1 cellular context compared by ENCODE assay signal in genomic region chr20:7851031-7851490, GRCh38.
TF ChIP-seq lines count a peak whose summit lies in the region.

No MANE protein-coding gene starts in this region.

TF ChIP-seq in GM23338, 12 proteins besides CTCF, POLR2A, EP300 and RAD21:
- TF ChIP-seq ZNF462 (CRISPR knock-in tag; IDR thresholded peaks at IDR 0.05) (no peak), ZNF331 (CRISPR knock-in tag; IDR thresholded peaks at IDR 0.05; ENCODE audit: low read depth) (no peak), REST (IDR thresholded peaks at IDR 0.05; ENCODE audit: unreplicated experiment) (no peak), NANOG (IDR thresholded peaks at IDR 0.05; ENCODE audit: borderline replicate concordance) (no peak), EZH2 (IDR thresholded peaks at IDR 0.05; ENCODE audit: low read depth, unreplicated experiment) (no peak), CREB1 (CRISPR knock-in tag; IDR thresholded peaks at IDR 0.05; ENCODE audit: low read depth) (no peak), JUNB (IDR thresholded peaks at IDR 0.05; ENCODE audit: unreplicated experiment) (no peak), ETS1 (IDR thresholded peaks at IDR 0.05) (no peak), EZH2phosphoT487 (IDR thresholded peaks at IDR 0.05; ENCODE audit: unreplicated experiment) (no peak), POLR2AphosphoS5 (IDR thresholded peaks at IDR 0.05; ENCODE audit: low read depth) (no peak), STAT1 (IDR thresholded peaks at IDR 0.05; ENCODE audit: unreplicated experiment) (no peak), ZNF114 (CRISPR knock-in tag; IDR thresholded peaks at IDR 0.05) (no peak)
